11 cellular contexts compared by ENCODE assay signal in the genomic region with DNA sequence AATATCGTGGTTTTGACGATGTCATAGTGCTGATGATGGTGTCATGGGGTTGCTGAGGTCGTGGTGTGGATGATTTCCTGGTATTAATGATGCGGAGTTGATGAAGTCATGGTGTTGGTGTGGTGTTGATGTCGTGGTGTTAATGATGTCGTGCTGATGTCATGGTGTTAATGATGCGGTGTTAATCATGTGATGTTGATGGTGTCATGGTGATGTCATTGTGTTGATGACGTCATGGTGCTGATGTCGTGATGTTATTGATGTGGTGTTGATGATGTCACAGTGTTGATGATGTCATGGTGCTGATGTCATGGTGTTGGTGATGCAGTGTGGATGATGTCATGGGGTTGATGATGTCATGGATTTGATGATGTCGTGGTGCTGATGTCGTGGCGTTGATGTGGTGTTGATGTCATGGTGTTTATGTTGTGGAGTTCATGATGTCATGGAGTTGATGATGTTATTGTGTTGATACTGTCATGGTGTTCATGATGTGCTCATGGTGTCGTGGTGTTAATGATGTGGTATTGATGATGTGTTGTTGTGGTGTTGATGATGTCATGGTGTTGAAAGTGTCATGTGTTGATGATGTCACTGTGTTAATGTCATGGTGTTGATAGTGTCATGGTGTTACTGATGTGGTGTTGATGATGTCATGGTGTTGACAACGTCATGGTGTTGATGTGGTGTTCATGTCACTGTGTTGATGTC. TPM values are rescaled to one million over a fixed set of nuclear protein-coding genes. Genes with fewer than 3 reads are reported as not detected.
DNase-seq lines count a peak whose midpoint lies in the region; ATAC-seq and TF ChIP-seq lines count a peak whose summit lies in the region.
"Had no signal": no experiment of that assay in that cellular context is flagged by ENCODE, and none has a peak within 500 bp of the region (broad histone marks: within the 10 kb centered on the region; RNA-seq: fewer than 3 reads in every experiment).

No MANE protein-coding gene starts in this region.

- DNase-seq in DMS53 (lab: John Stamatoyannopoulos, UW) = peak; percentile 83
- no peak for DNase-seq in DMS53 treated with DMSO at 0.1 percent for 48 hours (lab: John Stamatoyannopoulos, UW; ENCODE audit: unreplicated experiment)
- peak; percentile 6 for DNase-seq in HFF-Myc (ENCODE audit: extremely low read depth, low read depth)
- DNase-seq in activated T-helper 1 cell treated with anti-CD3 and anti-CD28 coated beads, Interleukin-12 subunit alpha, Interleukin-12 subunit beta, Interleukin-2, Interleukin-4 antibody, amounts not matched to agents 30 ng/mL and 10 ng/mL and 1 ng/mL, durations not matched to agents 14 hours and 24 hours and 36 hours (ENCODE audit: low spot score) = peak; percentile 17
- peak; percentile 32 for DNase-seq in foreskin melanocyte
- no peak for DNase-seq in GM10248 (ENCODE audit: extremely low spot score)
- DNase-seq: gastrocnemius medialis had no signal

- H3K36me3 Mint-ChIP-seq in activated T-helper 1 cell treated with anti-CD3 and anti-CD28 coated beads, Interleukin-12 subunit alpha, Interleukin-12 subunit beta, Interleukin-2, Interleukin-4 antibody, amounts not matched to agents 30 ng/mL and 10 ng/mL and 1 ng/mL, durations not matched to agents 14 hours and 24 hours and 36 hours (ENCODE audit: low read depth) = no peaks in the 10 kb centered on the region
- H3K36me3 Mint-ChIP-seq: naive thymus-derived CD8-positive, alpha-beta T cell had no signal

- intact Hi-C loops in activated T-helper 1 cell treated with anti-CD3 and anti-CD28 coated beads, Interleukin-12 subunit alpha, Interleukin-12 subunit beta, Interleukin-2, Interleukin-4 antibody, amounts not matched to agents 30 ng/mL and 10 ng/mL and 1 ng/mL, durations not matched to agents 14 hours and 24 hours and 36 hours (cut with micrococcal nuclease) = loop anchor here (1.0 to 5.0 kb wide), 2 partner anchors 33 to 73 kb away; partner anchors contain the start of gene STX2

- no peak overlapping the region for H3K4me3 ChIP-seq in HFF-Myc (replicated peaks; ENCODE audit: low read depth, low read length)
- H3K4me3 ChIP-seq: gastrocnemius medialis had no signal

- no peaks in the 10 kb centered on the region for H3K9me3 Mint-ChIP-seq in activated T-helper 1 cell treated with anti-CD3 and anti-CD28 coated beads, Interleukin-12 subunit alpha, Interleukin-12 subunit beta, Interleukin-2, Interleukin-4 antibody, amounts not matched to agents 30 ng/mL and 10 ng/mL and 1 ng/mL, durations not matched to agents 14 hours and 24 hours and 36 hours
- H3K9me3 Mint-ChIP-seq: naive thymus-derived CD8-positive, alpha-beta T cell had no signal

- H3K4me3 Mint-ChIP-seq in activated T-helper 1 cell treated with anti-CD3 and anti-CD28 coated beads, Interleukin-12 subunit alpha, Interleukin-12 subunit beta, Interleukin-2, Interleukin-4 antibody, amounts not matched to agents 30 ng/mL and 10 ng/mL and 1 ng/mL, durations not matched to agents 14 hours and 24 hours and 36 hours = no peak overlapping the region
- H3K4me3 Mint-ChIP-seq: naive thymus-derived CD8-positive, alpha-beta T cell had no signal

- CTCF ChIA-PET in GM10248 (lab: Yijun Ruan, JAX) = no interaction called here

- TF ChIP-seq CTCF in HFF-Myc (IDR thresholded peaks at IDR 0.05; ENCODE audit: low read depth, low read length, missing control alignments) = no peak
- TF ChIP-seq CTCF in GM10248 (IDR thresholded peaks at IDR 0.05; ENCODE audit: control extremely low read depth, extremely low read depth, low read depth, missing control alignments) = no peak

- ATAC-seq in HG03469 (IDR thresholded peaks at IDR 0.05; ENCODE audit: unreplicated experiment) (no peak), GM19455 (IDR thresholded peaks at IDR 0.05; ENCODE audit: unreplicated experiment) (no peak)
- ATAC-seq: gastrocnemius medialis; naive thymus-derived CD8-positive, alpha-beta T cell had no signal

- no peaks in the 10 kb centered on the region for H3K4me1 Mint-ChIP-seq in activated T-helper 1 cell treated with anti-CD3 and anti-CD28 coated beads, Interleukin-12 subunit alpha, Interleukin-12 subunit beta, Interleukin-2, Interleukin-4 antibody, amounts not matched to agents 30 ng/mL and 10 ng/mL and 1 ng/mL, durations not matched to agents 14 hours and 24 hours and 36 hours (ENCODE audit: low read depth)

- H3K27me3 Mint-ChIP-seq in activated T-helper 1 cell treated with anti-CD3 and anti-CD28 coated beads, Interleukin-12 subunit alpha, Interleukin-12 subunit beta, Interleukin-2, Interleukin-4 antibody, amounts not matched to agents 30 ng/mL and 10 ng/mL and 1 ng/mL, durations not matched to agents 14 hours and 24 hours and 36 hours (ENCODE audit: insufficient read depth) = peaks cover 8% of the 10 kb centered on the region

- H3K27ac Mint-ChIP-seq in activated T-helper 1 cell treated with anti-CD3 and anti-CD28 coated beads, Interleukin-12 subunit alpha, Interleukin-12 subunit beta, Interleukin-2, Interleukin-4 antibody, amounts not matched to agents 30 ng/mL and 10 ng/mL and 1 ng/mL, durations not matched to agents 14 hours and 24 hours and 36 hours = no peak overlapping the region
- H3K27ac Mint-ChIP-seq: naive thymus-derived CD8-positive, alpha-beta T cell had no signal

- POLR2A ChIA-PET in GM10248 (lab: Yijun Ruan, JAX) = no interaction called here

RNA-seq across cellular contexts. Expression of gene RIMBP2, which starts 48.5 kb away (rescaled TPM):
- 0.29 TPM in 1 of 2 replicates, not detected in the other for total RNA-seq in activated T-helper 1 cell treated with anti-CD3 and anti-CD28 coated beads, Interleukin-12 subunit alpha, Interleukin-12 subunit beta, Interleukin-2, Interleukin-4 antibody, amounts not matched to agents 30 ng/mL and 10 ng/mL and 1 ng/mL, durations not matched to agents 14 hours and 24 hours and 36 hours
- total RNA-seq: A172; naive thymus-derived CD8-positive, alpha-beta T cell had no signal

Comparison
In these comparisons a context has a peak if more than half of its experiments do, and no peak if none do; other contexts are left out.
1. DNase-seq: peak in DMS53 (single experiment), HFF-Myc (single experiment), activated T-helper 1 cell treated with anti-CD3 and anti-CD28 coated beads, Interleukin-12 subunit alpha, Interleukin-12 subunit beta, Interleukin-2, Interleukin-4 antibody, amounts not matched to agents 30 ng/mL and 10 ng/mL and 1 ng/mL, durations not matched to agents 14 hours and 24 hours and 36 hours (single experiment) and foreskin melanocyte (single experiment); none in DMS53 treated with DMSO at 0.1 percent for 48 hours (single experiment) and GM10248 (single experiment).